In the genomic region with DNA sequence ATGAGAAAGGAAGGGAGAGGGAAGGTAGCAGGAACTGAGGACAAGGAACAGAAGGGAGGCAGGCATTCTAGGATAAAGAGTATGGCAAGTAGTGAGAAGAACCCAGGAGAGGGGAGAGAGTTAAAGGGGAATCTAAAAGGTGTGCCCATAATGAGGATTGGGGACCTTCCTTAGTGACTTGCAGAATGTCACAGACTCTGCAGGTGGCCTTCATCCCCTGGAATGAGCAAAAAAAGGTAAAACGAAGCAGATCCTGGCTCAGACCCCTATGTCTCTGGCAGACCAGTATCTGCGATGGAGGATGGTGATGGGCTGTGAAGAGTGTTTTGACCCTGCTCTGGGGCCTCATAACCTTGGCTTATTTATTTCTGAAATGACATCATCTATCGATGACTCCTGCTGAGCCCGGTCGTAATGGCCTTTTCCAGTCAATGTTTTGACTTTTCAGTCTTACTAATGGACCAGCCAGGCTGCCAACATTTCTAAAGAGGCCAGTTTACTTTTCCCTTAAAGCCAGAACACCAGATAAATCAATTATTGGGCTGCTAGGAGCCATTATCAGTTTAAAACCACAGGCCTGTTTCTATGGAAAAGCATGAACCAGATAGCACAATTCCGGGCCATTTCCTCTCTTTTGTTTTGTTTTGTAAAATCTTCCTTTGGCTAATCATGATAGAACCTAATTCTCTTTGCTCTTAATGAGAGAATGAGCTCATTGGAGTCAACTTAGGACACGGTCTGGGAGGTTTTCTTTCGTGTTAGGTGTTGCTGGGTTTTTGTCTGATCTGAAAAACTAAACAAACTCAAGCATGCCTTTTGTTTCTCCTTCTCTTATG, we compare ENCODE assay signal across 16 cellular contexts. TPM values are rescaled to one million over a fixed set of nuclear protein-coding genes. Genes with fewer than 3 reads are reported as not detected.
A peak's percentile ranks its signal among the peaks of the same experiment; 100 is the strongest.
DNase-seq lines count a peak whose midpoint lies in the region; ATAC-seq and TF ChIP-seq lines count a peak whose summit lies in the region.
"Had no signal": no experiment of that assay in that cellular context is flagged by ENCODE, and none has a peak within 500 bp of the region (broad histone marks: within the 10 kb centered on the region; RNA-seq: fewer than 3 reads in every experiment).

No MANE protein-coding gene starts in this region.

- peaks cover 15% of the 10 kb centered on the region for H3K27me3 Mint-ChIP-seq in endothelial cell (ENCODE audit: unreplicated experiment)

- DNase-seq in heart left ventricle (peak in 1 of 5 donors; percentile 9), Right ventricle myocardium inferior (ENCODE audit: missing footprints) (no peak), endothelial cell (ENCODE audit: low spot score) (no peak), aorta (no peak), NCI-H345 treated with DMSO at 0.1 percent for 48 hours (lab: John Stamatoyannopoulos, UW; ENCODE audit: unreplicated experiment) (no peak), GOT3 (lab: John Stamatoyannopoulos, UW) (no peak)
- DNase-seq: DMS153; foreskin melanocyte; kidney glomerular epithelial cell; NCI-H345; SHP77 treated with DMSO at 0.1 percent for 48 hours; stimulated activated CD4-positive, alpha-beta T cell treated with anti-CD3 and anti-CD28 coated beads, Interleukin-2, amount 100 ng/mL, for 24 hours had no signal

- no peak overlapping the region for H3K4me2 ChIP-seq in neural cell (ENCODE audit: low read length)

- peaks cover 19% of the 10 kb centered on the region for H3K4me1 Mint-ChIP-seq in endothelial cell (ENCODE audit: unreplicated experiment)

- no peak overlapping the region for H3K9ac ChIP-seq in neural cell (ENCODE audit: low read length)

- no peak for TF ChIP-seq POLR2A in heart left ventricle (IDR thresholded peaks at IDR 0.05)

- H2AFZ ChIP-seq in neural cell (ENCODE audit: low read depth, low read length), result no peak overlapping the region

- H3K4me3 Mint-ChIP-seq in endothelial cell (ENCODE audit: unreplicated experiment), result no peak overlapping the region
- H3K4me3 Mint-ChIP-seq: stimulated activated naive CD8-positive, alpha-beta T cell treated with anti-CD3 and anti-CD28 coated beads, Interleukin-15, Interleukin-2, amounts not matched to agents 100 ng/mL and 50 ng/mL, for 24 hours had no signal

- TF ChIP-seq RAD21 in neural cell (conservative IDR thresholded peaks at IDR 0.05), result no peak

- ATAC-seq in heart left ventricle, result peak in 1 of 4 donors; percentile 2
- no peak for ATAC-seq in Right ventricle myocardium inferior
- ATAC-seq in aorta (ENCODE audit: low FRiP score), result peak; percentile 53
- no peak for ATAC-seq in HG03045 (IDR thresholded peaks at IDR 0.05; ENCODE audit: unreplicated experiment)
- ATAC-seq: activated CD4-positive, CD25-positive, alpha-beta regulatory T cell treated with anti-CD3 and anti-CD28 coated beads, Interleukin-2, amount 50 U/mL, for 24 hours had no signal

- TF ChIP-seq EP300 in neural cell (conservative IDR thresholded peaks at IDR 0.05; ENCODE audit: poor library complexity, severe bottlenecking), result no peak

- TF ChIP-seq CTCF in heart left ventricle (IDR thresholded peaks at IDR 0.05) (no peak), endothelial cell (IDR thresholded peaks at IDR 0.05; ENCODE audit: unreplicated experiment) (no peak), neural cell (IDR thresholded peaks at IDR 0.05; ENCODE audit: poor library complexity, severe bottlenecking) (no peak)

- no peaks in the 10 kb centered on the region for H3K9me2 ChIP-seq in neural cell (ENCODE audit: insufficient read depth, low read length)

- H3K27ac Mint-ChIP-seq in endothelial cell (ENCODE audit: unreplicated experiment), result peak overlapping the region; percentile 51
- H3K27ac Mint-ChIP-seq: stimulated activated naive CD8-positive, alpha-beta T cell treated with anti-CD3 and anti-CD28 coated beads, Interleukin-15, Interleukin-2, amounts not matched to agents 100 ng/mL and 50 ng/mL, for 24 hours had no signal

- no peaks in the 10 kb centered on the region for H3K9me3 Mint-ChIP-seq in endothelial cell (ENCODE audit: unreplicated experiment)
- H3K9me3 Mint-ChIP-seq: stimulated activated naive CD8-positive, alpha-beta T cell treated with anti-CD3 and anti-CD28 coated beads, Interleukin-15, Interleukin-2, amounts not matched to agents 100 ng/mL and 50 ng/mL, for 24 hours had no signal

- H4K20me1 ChIP-seq in neural cell (ENCODE audit: insufficient read depth), result no peaks in the 10 kb centered on the region

- H3K36me3 ChIP-seq in heart left ventricle, result no peaks in the 10 kb centered on the region
- H3K36me3 ChIP-seq in neural cell (ENCODE audit: insufficient read depth, low read length), result no peaks in the 10 kb centered on the region
- H3K36me3 ChIP-seq in aorta (ENCODE audit: control insufficient read depth in 1 of 2, insufficient read depth in 2 of 2, low read length in 1 of 2), result no peaks in the 10 kb centered on the region

- H3K27ac ChIP-seq in heart left ventricle (peak overlapping the region in 11 of 12 donors; percentile 81 to 98 (median 93)), neural cell (ENCODE audit: low read length) (no peak overlapping the region), aorta (ENCODE audit: low read depth in 1 of 2, low read length in 2 of 2) (peak overlapping the region; percentile 50 to 61)

- H3K36me3 Mint-ChIP-seq in endothelial cell (ENCODE audit: low read depth, unreplicated experiment), result peaks cover 9% of the 10 kb centered on the region

- H3F3A ChIP-seq in neural cell (ENCODE audit: insufficient read depth, low read length, poor library complexity, severe bottlenecking), result no peaks in the 10 kb centered on the region

- no peaks in the 10 kb centered on the region for H3K9me3 ChIP-seq in heart left ventricle
- no peaks in the 10 kb centered on the region for H3K9me3 ChIP-seq in neural cell (ENCODE audit: low read length)
- H3K9me3 ChIP-seq in aorta (ENCODE audit: control insufficient read depth, low read length), result no peaks in the 10 kb centered on the region

- peak overlapping the region in 3 of 12 donors; percentile 2 to 11 (median 2) for H3K4me3 ChIP-seq in heart left ventricle
- H3K4me3 ChIP-seq in neural cell (ENCODE audit: low read length), result no peak overlapping the region
- no peak overlapping the region for H3K4me3 ChIP-seq in aorta (ENCODE audit: low read length in 2 of 2)

- H3K27me3 ChIP-seq in heart left ventricle, result peaks cover 0 to 43% (median 0%) of the 10 kb centered on the region in 9 donors
- H3K27me3 ChIP-seq in neural cell (ENCODE audit: insufficient read depth, low read depth, low read length), result peaks cover 51% of the 10 kb centered on the region
- H3K27me3 ChIP-seq in aorta (ENCODE audit: control insufficient read depth in 1 of 2, insufficient read depth in 2 of 2, low read length in 1 of 2), result no peaks in the 10 kb centered on the region

- no peaks in the 10 kb centered on the region for H3K79me2 ChIP-seq in neural cell (replicated peaks; ENCODE audit: insufficient read depth, low read length)

- WGBS in heart left ventricle, 4 donors, result 22 to 35% (median 31%) methylated on average over 8 of the region's 8 CpGs
- 31 to 34% methylated on average over 8 of the region's 8 CpGs for WGBS in aorta, 2 donors

- H3K4me1 ChIP-seq in heart left ventricle (peaks cover 0 to 76% (median 29%) of the 10 kb centered on the region in 12 donors), aorta (ENCODE audit: control insufficient read depth in 1 of 2, insufficient read depth in 2 of 2, low read length in 2 of 2) (peaks cover 0 to 5% of the 10 kb centered on the region in 2 donors)

- intact Hi-C loops in heart left ventricle (cut with DNase I) (loop anchor here in 9 of 10 donors (2.0 to 10.0 kb wide), 7 partner anchors 33 to 94 kb away; no protein-coding TSS in a partner anchor), Right ventricle myocardium inferior (cut with DNase I) (no loop called here), aorta (cut with DNase I) (loop anchor here in 1 of 2 donors (10.0 kb wide), 1 partner anchor 90 kb away; no protein-coding TSS in a partner anchor)

TF ChIP-seq in neural cell, 6 proteins besides CTCF, POLR2A, EP300 and RAD21:
- TF ChIP-seq, protein P1, sequence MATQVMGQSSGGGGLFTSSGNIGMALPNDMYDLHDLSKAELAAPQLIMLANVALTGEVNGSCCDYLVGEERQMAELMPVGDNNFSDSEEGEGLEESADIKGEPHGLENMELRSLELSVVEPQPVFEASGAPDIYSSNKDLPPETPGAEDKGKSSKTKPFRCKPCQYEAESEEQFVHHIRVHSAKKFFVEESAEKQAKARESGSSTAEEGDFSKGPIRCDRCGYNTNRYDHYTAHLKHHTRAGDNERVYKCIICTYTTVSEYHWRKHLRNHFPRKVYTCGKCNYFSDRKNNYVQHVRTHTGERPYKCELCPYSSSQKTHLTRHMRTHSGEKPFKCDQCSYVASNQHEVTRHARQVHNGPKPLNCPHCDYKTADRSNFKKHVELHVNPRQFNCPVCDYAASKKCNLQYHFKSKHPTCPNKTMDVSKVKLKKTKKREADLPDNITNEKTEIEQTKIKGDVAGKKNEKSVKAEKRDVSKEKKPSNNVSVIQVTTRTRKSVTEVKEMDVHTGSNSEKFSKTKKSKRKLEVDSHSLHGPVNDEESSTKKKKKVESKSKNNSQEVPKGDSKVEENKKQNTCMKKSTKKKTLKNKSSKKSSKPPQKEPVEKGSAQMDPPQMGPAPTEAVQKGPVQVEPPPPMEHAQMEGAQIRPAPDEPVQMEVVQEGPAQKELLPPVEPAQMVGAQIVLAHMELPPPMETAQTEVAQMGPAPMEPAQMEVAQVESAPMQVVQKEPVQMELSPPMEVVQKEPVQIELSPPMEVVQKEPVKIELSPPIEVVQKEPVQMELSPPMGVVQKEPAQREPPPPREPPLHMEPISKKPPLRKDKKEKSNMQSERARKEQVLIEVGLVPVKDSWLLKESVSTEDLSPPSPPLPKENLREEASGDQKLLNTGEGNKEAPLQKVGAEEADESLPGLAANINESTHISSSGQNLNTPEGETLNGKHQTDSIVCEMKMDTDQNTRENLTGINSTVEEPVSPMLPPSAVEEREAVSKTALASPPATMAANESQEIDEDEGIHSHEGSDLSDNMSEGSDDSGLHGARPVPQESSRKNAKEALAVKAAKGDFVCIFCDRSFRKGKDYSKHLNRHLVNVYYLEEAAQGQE (IDR thresholded peaks at IDR 0.05; ENCODE audit: borderline replicate concordance), result no peak
- peak; percentile 73 for TF ChIP-seq POLR2AphosphoS5 (IDR thresholded peaks at IDR 0.05)

RNA-seq across cellular contexts. Expression of gene TMOD1, which starts 3.1 kb away (rescaled TPM):
- total RNA-seq in heart left ventricle, result 100 to 1,000 TPM; 106 to 201 (median 176) TPM
- polyA plus RNA-seq in heart left ventricle, result 100 to 1,000 TPM in 1 of 2 donors, 10 to 100 TPM in 1; 96.4 to 136 TPM
- 192 TPM for total RNA-seq in Right ventricle myocardium inferior
- total RNA-seq in endothelial cell (ENCODE audit: unreplicated experiment), result 0.41 TPM
- 0.17 and 0.22 TPM in 2 replicates for polyA plus RNA-seq in neural cell
- polyA minus RNA-seq in neural cell, result 0.24 TPM in 1 of 2 replicates, not detected in the other
- 10 to 100 TPM; 24.5 to 56.6 TPM for total RNA-seq in aorta
- polyA plus RNA-seq in aorta, result 100 to 1,000 TPM in 1 of 2 donors, 10 to 100 TPM in 1; 26.2 to 102 TPM

Comparison
In these comparisons a context has a peak if more than half of its experiments do, and no peak if none do; other contexts are left out.
1. RNA of gene TMOD1, which starts 3.1 kb away (total RNA-seq): 192 TPM in Right ventricle myocardium inferior (single experiment), 106 to 201 TPM in heart left ventricle and 24.5 to 56.6 TPM in aorta; 0.41 TPM in endothelial cell (single experiment); every median in the first group is over 10 times any median in the second.